Comparison of ENCODE assay signal across 11 cellular contexts in the genomic region with DNA sequence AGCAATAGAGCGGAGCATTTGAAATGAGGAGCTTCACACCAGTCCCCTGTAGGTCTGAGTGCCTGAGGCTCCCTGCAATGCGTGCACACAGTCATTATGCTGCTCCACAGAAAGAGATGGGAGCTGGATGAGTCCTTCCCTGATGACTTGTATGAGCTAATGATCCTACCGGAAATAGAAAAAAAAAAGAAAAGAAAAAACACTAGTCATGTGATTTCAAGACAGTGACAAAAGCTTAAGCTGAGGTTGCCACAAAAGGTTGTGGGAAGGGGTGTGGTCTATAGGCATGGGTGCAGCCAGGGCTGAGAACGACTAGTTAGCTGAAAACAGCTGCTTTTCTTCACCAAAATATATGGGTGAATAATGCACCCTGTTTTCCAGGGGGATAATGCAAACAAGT.
DNase-seq lines count a peak whose midpoint lies in the region; ATAC-seq, FAIRE-seq and TF ChIP-seq lines count a peak whose summit lies in the region.
"Had no signal": no experiment of that assay in that cellular context is flagged by ENCODE, and none has a peak within 500 bp of the region (broad histone marks: within the 10 kb centered on the region; RNA-seq: fewer than 3 reads in every experiment).

No MANE protein-coding gene starts in this region.

- intact Hi-C loops in PC-3 (cut with micrococcal nuclease), result no loop called here

- no TSS peak for BruUV-seq in PC-3 (replicated peaks; lab: Mats Ljungman, UMichigan)

- peak; percentile 32 to 43 for ATAC-seq in activated CD4-positive, CD25-positive, alpha-beta regulatory T cell treated with anti-CD3 and anti-CD28 coated beads, Interleukin-2, amount 50 U/mL, for 24 hours
- no peak for ATAC-seq in omental fat pad (ENCODE audit: low FRiP score)
- ATAC-seq in PC-3, result no peak

- H3K4me1 ChIP-seq in PC-3 (ENCODE audit: insufficient read depth, low read length), result no peaks in the 10 kb centered on the region

- TF ChIP-seq CTCF in bronchial epithelial cell (IDR thresholded peaks at IDR 0.05; ENCODE audit: insufficient read depth, low read length, severe bottlenecking) (no peak), omental fat pad (IDR thresholded peaks at IDR 0.05) (no peak), PC-3 (conservative IDR thresholded peaks at IDR 0.05; ENCODE audit: low read depth, low read length) (no peak)

- no peaks in the 10 kb centered on the region for H3F3A ChIP-seq in PC-3 (ENCODE audit: low read length, unreplicated experiment)

- POLR2A ChIA-PET in PC-3 (lab: Charles Lee; ENCODE audit: unreplicated experiment), result no interaction called here

- H3K4me3 ChIP-seq in bronchial epithelial cell (ENCODE audit: low read depth, low read length) (no peak overlapping the region), PC-3 (ENCODE audit: low read length) (no peak overlapping the region)
- H3K4me3 ChIP-seq: SJSA1, upper lobe of left lung had no signal

- H3K36me3 ChIP-seq in bronchial epithelial cell (ENCODE audit: control insufficient read depth, insufficient read depth, low read length) (no peaks in the 10 kb centered on the region), PC-3 (ENCODE audit: low read depth, low read length) (no peaks in the 10 kb centered on the region)
- H3K36me3 ChIP-seq: SJSA1, upper lobe of left lung had no signal

- no peaks in the 10 kb centered on the region for H3K9me2 ChIP-seq in PC-3 (replicated peaks; ENCODE audit: low read length)

- no peak for FAIRE-seq in bronchial epithelial cell (lab: Jason Lieb, UNC)
- FAIRE-seq: endometrium had no signal

- no peaks in the 10 kb centered on the region for H3K9me3 ChIP-seq in PC-3 (ENCODE audit: low read length)
- H3K9me3 ChIP-seq: SJSA1, upper lobe of left lung had no signal

- no peaks in the 10 kb centered on the region for H3K79me2 ChIP-seq in PC-3 (ENCODE audit: low read length)

- no peak overlapping the region for H3K27ac ChIP-seq in PC-3 (ENCODE audit: low read length)
- H3K27ac ChIP-seq: SJSA1, upper lobe of left lung had no signal

- peak; percentile 10 for DNase-seq in activated CD4-positive, CD25-positive, alpha-beta regulatory T cell treated with anti-CD3 and anti-CD28 coated beads, Interleukin-2, amount 50 U/mL, for 16 hours (ENCODE audit: low read depth, low spot score)
- DNase-seq in activated CD4-positive, CD25-positive, alpha-beta regulatory T cell treated with anti-CD3 and anti-CD28 coated beads, Interleukin-2, amount 50 U/mL, for 72 hours, result no peak
- peak; percentile 83 for DNase-seq in bronchial epithelial cell (ENCODE audit: low read depth)
- peak in 2 of 3 donors; percentile 16 to 17 for DNase-seq in stimulated activated CD4-positive, alpha-beta T cell treated with anti-CD3 and anti-CD28 coated beads, TNF-alpha, amount 100 ng/mL, for 1 hour (ENCODE audit: low read depth in 3 of 3, low spot score in 1 of 3)
- DNase-seq in NCI-H1417 treated with DMSO at 0.1 percent for 48 hours (lab: John Stamatoyannopoulos, UW), result no peak
- DNase-seq in omental fat pad (ENCODE audit: low spot score), result no peak
- no peak for DNase-seq in PC-3
- DNase-seq: upper lobe of left lung had no signal

- no peak overlapping the region for H3K9ac ChIP-seq in PC-3 (ENCODE audit: low read length)

- no peak overlapping the region for H2AFZ ChIP-seq in PC-3 (ENCODE audit: low read length)

- no peaks in the 10 kb centered on the region for H3K27me3 ChIP-seq in bronchial epithelial cell (ENCODE audit: control insufficient read depth, insufficient read depth, low read length)
- peaks cover 23% of the 10 kb centered on the region for H3K27me3 ChIP-seq in PC-3 (ENCODE audit: low read length)
- H3K27me3 ChIP-seq: SJSA1, upper lobe of left lung had no signal

- no peaks in the 10 kb centered on the region for H4K20me1 ChIP-seq in PC-3 (ENCODE audit: low read length)

- CTCF ChIA-PET in PC-3 (lab: Charles Lee), result no interaction called here

- no peak overlapping the region for H3K4me2 ChIP-seq in PC-3 (ENCODE audit: low read length)

Comparison
In these comparisons a context has a peak if more than half of its experiments do, and no peak if none do; other contexts are left out.
1. DNase-seq: peak in activated CD4-positive, CD25-positive, alpha-beta regulatory T cell treated with anti-CD3 and anti-CD28 coated beads, Interleukin-2, amount 50 U/mL, for 16 hours (single experiment), bronchial epithelial cell (single experiment) and stimulated activated CD4-positive, alpha-beta T cell treated with anti-CD3 and anti-CD28 coated beads, TNF-alpha, amount 100 ng/mL, for 1 hour (2 of 3); none in activated CD4-positive, CD25-positive, alpha-beta regulatory T cell treated with anti-CD3 and anti-CD28 coated beads, Interleukin-2, amount 50 U/mL, for 72 hours (single experiment), NCI-H1417 treated with DMSO at 0.1 percent for 48 hours (single experiment), omental fat pad (single experiment) and PC-3 (single experiment).
2. ATAC-seq: peak in activated CD4-positive, CD25-positive, alpha-beta regulatory T cell treated with anti-CD3 and anti-CD28 coated beads, Interleukin-2, amount 50 U/mL, for 24 hours (2 of 2); none in omental fat pad (single experiment) and PC-3 (single experiment).